19 cellular contexts compared by ENCODE assay signal in genomic region chr14:92525318-92526095, GRCh38. TPM values are rescaled to one million over a fixed set of nuclear protein-coding genes. Genes with fewer than 3 reads are reported as not detected.
A peak's percentile ranks its signal among the peaks of the same experiment; 100 is the strongest.
DNase-seq lines count a peak whose midpoint lies in the region; ATAC-seq, FAIRE-seq and TF ChIP-seq lines count a peak whose summit lies in the region.
"Had no signal": no experiment of that assay in that cellular context is flagged by ENCODE, and none has a peak within 500 bp of the region (broad histone marks: within the 10 kb centered on the region; RNA-seq: fewer than 3 reads in every experiment).

No MANE protein-coding gene starts in this region.

- intact Hi-C loops in Right ventricle myocardium superior (cut with DNase I) (no loop called here), left ventricle myocardium inferior (cut with micrococcal nuclease) (no loop called here)

- H3K4me3 ChIP-seq in left ventricle myocardium inferior, result no peak overlapping the region
- H3K4me3 ChIP-seq in gastroesophageal sphincter, result no peak overlapping the region
- H3K4me3 ChIP-seq in neutrophil (ENCODE audit: low read depth in 1 of 2, low read length in 1 of 2), result no peak overlapping the region
- no peak overlapping the region for H3K4me3 ChIP-seq in small intestine (ENCODE audit: low read depth in 1 of 2, low read length in 2 of 2)
- H3K4me3 ChIP-seq: gastrocnemius medialis had no signal

- TF ChIP-seq CTCF in left ventricle myocardium inferior (IDR thresholded peaks at IDR 0.05; ENCODE audit: borderline replicate concordance) (no peak), gastroesophageal sphincter (IDR thresholded peaks at IDR 0.05) (no peak), neutrophil (IDR thresholded peaks at IDR 0.05) (no peak)

- H3K9me3 ChIP-seq in left ventricle myocardium inferior (replicated peaks), result no peaks in the 10 kb centered on the region
- H3K9me3 ChIP-seq in gastroesophageal sphincter, result no peaks in the 10 kb centered on the region
- no peaks in the 10 kb centered on the region for H3K9me3 ChIP-seq in neutrophil
- H3K9me3 ChIP-seq in small intestine (ENCODE audit: control insufficient read depth, low read depth), result no peaks in the 10 kb centered on the region
- H3K9me3 ChIP-seq: gastrocnemius medialis, SK-N-SH had no signal

- ATAC-seq in Right ventricle myocardium superior (ENCODE audit: poor library complexity) (peak; percentile 16), gastroesophageal sphincter (peak; percentile 14), GM19455 (IDR thresholded peaks at IDR 0.05; ENCODE audit: unreplicated experiment) (no peak), HG03139 (IDR thresholded peaks at IDR 0.05; ENCODE audit: unreplicated experiment) (no peak), HG02763 (IDR thresholded peaks at IDR 0.05; ENCODE audit: unreplicated experiment) (no peak)
- ATAC-seq: gastrocnemius medialis, left lobe of liver had no signal

- DNase-seq in Right ventricle myocardium superior (no peak), left ventricle myocardium inferior (no peak), small intestine (no peak)
- DNase-seq: ACHN; activated CD4-positive, alpha-beta T cell treated with anti-CD3 and anti-CD28 coated beads for 48 hours; CD4-positive, alpha-beta T cell; DMS79; gastrocnemius medialis; NCI-H1417; NCI-H748 treated with DMSO at 0.1 percent for 48 hours; SK-N-SH had no signal

- no peak for FAIRE-seq in small intestine (lab: Jason Lieb, UNC)
- FAIRE-seq: TTC549 had no signal

- no peaks in the 10 kb centered on the region for H3K36me3 ChIP-seq in left ventricle myocardium inferior
- H3K36me3 ChIP-seq in gastroesophageal sphincter, result no peaks in the 10 kb centered on the region
- H3K36me3 ChIP-seq in neutrophil, result no peaks in the 10 kb centered on the region
- no peaks in the 10 kb centered on the region for H3K36me3 ChIP-seq in small intestine (ENCODE audit: control insufficient read depth in 2 of 2, insufficient read depth in 2 of 2, low read length in 2 of 2)
- H3K36me3 ChIP-seq: gastrocnemius medialis had no signal

- TF ChIP-seq POLR2A in gastroesophageal sphincter (IDR thresholded peaks at IDR 0.05), result no peak

- H3K4me1 ChIP-seq in left ventricle myocardium inferior (peaks cover 25% of the 10 kb centered on the region), gastroesophageal sphincter (peaks cover 0 to 43% (median 0%) of the 10 kb centered on the region in 3 donors), neutrophil (ENCODE audit: control insufficient read depth in 1 of 2, insufficient read depth in 1 of 2, low read depth in 1 of 2, low read length in 1 of 2) (peaks cover 44 to 56% of the 10 kb centered on the region in 2 experiments), small intestine (ENCODE audit: control insufficient read depth in 2 of 2, insufficient read depth in 1 of 2, low read depth in 1 of 2, low read length in 1 of 2) (no peaks in the 10 kb centered on the region)
- H3K4me1 ChIP-seq: gastrocnemius medialis had no signal

- H3K27ac ChIP-seq in left ventricle myocardium inferior (replicated peaks) (no peak overlapping the region), gastroesophageal sphincter (peak overlapping the region in 1 of 4 donors; percentile 26), neutrophil (peak overlapping the region; percentile 67), small intestine (ENCODE audit: low read depth in 1 of 2, low read length in 1 of 2) (no peak overlapping the region)
- H3K27ac ChIP-seq: epithelial cell of prostate, gastrocnemius medialis had no signal

- 60 to 75% methylated on average over 3 to 4 of the region's 12 CpGs for WGBS in gastroesophageal sphincter (ENCODE audit: low coverage in 1 of 2), 2 donors
- 85 to 92% (median 87%) methylated on average over 11 to 12 of the region's 12 CpGs for WGBS in small intestine, 3 donors

- TF ChIP-seq EP300 in gastroesophageal sphincter (IDR thresholded peaks at IDR 0.05), result no peak

- H3K27me3 ChIP-seq in left ventricle myocardium inferior (ENCODE audit: low read depth) (no peaks in the 10 kb centered on the region), gastroesophageal sphincter (no peaks in the 10 kb centered on the region), neutrophil (no peaks in the 10 kb centered on the region), small intestine (ENCODE audit: control insufficient read depth in 2 of 2, insufficient read depth in 2 of 2, low read length in 2 of 2) (no peaks in the 10 kb centered on the region)
- H3K27me3 ChIP-seq: gastrocnemius medialis had no signal

RNA-seq across cellular contexts. Expression of gene RIN3, which starts 11.9 kb away (rescaled TPM):
- 11.0 TPM for total RNA-seq in Right ventricle myocardium superior
- 13.8 TPM for total RNA-seq in left ventricle myocardium inferior
- 10 to 100 TPM; 13.5 to 22.2 (median 16.2) TPM for total RNA-seq in gastroesophageal sphincter
- 10 to 100 TPM in 1 of 3 donors, 1 to 10 TPM in 2; 1.8 to 14.7 (median 9.5) TPM for polyA plus RNA-seq in small intestine

Comparison
In these comparisons a context has a peak if more than half of its experiments do, and no peak if none do; other contexts are left out.
1. ATAC-seq: peak in Right ventricle myocardium superior (single experiment) and gastroesophageal sphincter (single experiment); none in GM19455 (single experiment), HG03139 (single experiment) and HG02763 (single experiment).